Comparison of ENCODE assay signal across 8 cellular contexts in the genomic region with DNA sequence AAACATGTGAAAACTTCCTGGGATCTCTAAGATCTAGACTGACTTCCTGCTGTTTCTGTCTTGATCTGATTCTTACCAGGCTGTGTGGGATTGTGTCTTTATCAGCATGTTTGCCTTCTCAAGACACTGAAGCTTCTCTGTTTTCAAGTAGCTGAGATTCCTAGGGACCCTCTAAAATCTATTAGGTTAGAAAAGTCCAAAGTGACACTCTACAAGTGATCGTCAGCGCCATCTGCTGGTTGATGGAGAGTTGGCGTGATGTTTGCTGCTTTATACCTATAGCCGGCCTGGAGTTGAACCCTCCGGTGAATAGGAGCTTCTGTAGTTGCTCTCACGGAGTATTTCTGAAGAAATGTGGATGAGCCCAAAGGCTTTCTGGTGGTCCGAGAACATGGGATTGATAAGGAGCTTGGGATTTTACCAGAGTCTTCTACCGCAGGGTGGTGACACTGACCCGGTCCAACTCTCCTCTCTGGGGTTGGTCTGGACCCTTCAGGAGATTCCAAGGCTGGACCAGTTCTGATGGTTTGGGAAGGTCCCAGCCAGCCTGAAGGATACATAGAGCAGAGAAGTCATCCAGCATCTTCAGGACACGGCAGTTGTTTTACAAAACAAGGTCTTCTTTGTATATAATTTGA.
A peak's percentile ranks its signal among the peaks of the same experiment; 100 is the strongest.
DNase-seq lines count a peak whose midpoint lies in the region; ATAC-seq and TF ChIP-seq lines count a peak whose summit lies in the region.

No MANE protein-coding gene starts in this region.

- H3K4me1 Mint-ChIP-seq in Calu3 (ENCODE audit: low read depth, unreplicated experiment) = peaks cover 16% of the 10 kb centered on the region

- BruUV-seq in Calu3 (replicated peaks; lab: Mats Ljungman, UMichigan) = no TSS peak

- no peaks in the 10 kb centered on the region for H3K27me3 Mint-ChIP-seq in Calu3 (ENCODE audit: unreplicated experiment)

- no peaks in the 10 kb centered on the region for H3K9me3 Mint-ChIP-seq in Calu3 (ENCODE audit: low read depth, unreplicated experiment)

- ATAC-seq in HG02798 (IDR thresholded peaks at IDR 0.05; ENCODE audit: poor library complexity, unreplicated experiment) (peak; percentile 60), lung (ENCODE audit: insufficient read depth, low FRiP score) (no peak), HG03571 (IDR thresholded peaks at IDR 0.05; ENCODE audit: unreplicated experiment) (no peak)

- H3K4me1 ChIP-seq in lung (ENCODE audit: control insufficient read depth in 2 of 2, insufficient read depth in 2 of 2, low read length in 2 of 2) = no peaks in the 10 kb centered on the region

- 37 to 39% methylated on average over 10 of the region's 10 CpGs for WGBS in lung, 2 donors

- peaks cover 32% of the 10 kb centered on the region for H3K36me3 Mint-ChIP-seq in Calu3 (ENCODE audit: insufficient read depth, unreplicated experiment)

- no peak overlapping the region for H3K4me3 ChIP-seq in lung

- peaks cover 0 to 3% of the 10 kb centered on the region in 2 donors for H3K9me3 ChIP-seq in lung (ENCODE audit: control insufficient read depth in 2 of 2, insufficient read depth in 1 of 2, low read length in 1 of 2)

- no peak overlapping the region for H3K27ac Mint-ChIP-seq in Calu3 (ENCODE audit: unreplicated experiment)

- H3K27ac ChIP-seq in lung (ENCODE audit: low read depth in 1 of 2, low read length in 1 of 2) = no peak overlapping the region

- H3K4me3 Mint-ChIP-seq in Calu3 (ENCODE audit: low read depth, unreplicated experiment) = no peak overlapping the region

- CTCF ChIA-PET in Calu3 (lab: Charles Lee) = interaction anchor here (0.7 to 1.2 kb wide), 3 partner anchors 14 to 90 kb away, joined by 3 to 4 read pairs (median 3); no protein-coding TSS in a partner anchor

- intact Hi-C loops in Calu3 (cut with micrococcal nuclease; ENCODE audit: unreplicated experiment) = loop anchor here (5.0 kb wide), 2 partner anchors 91 to 296 kb away; no protein-coding TSS in a partner anchor

- no peaks in the 10 kb centered on the region for H3K27me3 ChIP-seq in lung (ENCODE audit: control insufficient read depth, insufficient read depth)

- TF ChIP-seq CTCF in Calu3 (IDR thresholded peaks at IDR 0.05; ENCODE audit: unreplicated experiment) = peak; percentile 87
- TF ChIP-seq CTCF in lung (IDR thresholded peaks at IDR 0.05; ENCODE audit: control extremely low read depth, extremely low read depth) = peak; percentile 41

- no peaks in the 10 kb centered on the region for H3K36me3 ChIP-seq in lung (ENCODE audit: control insufficient read depth in 2 of 2, insufficient read depth in 2 of 2, low read length in 2 of 2)

- DNase-seq in Calu3 = peak; percentile 71
- peak; percentile 38 for DNase-seq in NCI-H345 treated with DMSO at 0.1 percent for 48 hours (lab: John Stamatoyannopoulos, UW; ENCODE audit: unreplicated experiment)
- peak; percentile 62 to 72 for DNase-seq in activated CD4-positive, alpha-beta T cell treated with anti-CD3 and anti-CD28 coated beads, Interleukin-2, amount 50 U/mL, for 24 hours (ENCODE audit: low read depth in 1 of 2, low spot score in 1 of 2)
- DNase-seq in dermis microvascular lymphatic vessel endothelial cell (ENCODE audit: low read depth in 2 of 2) = peak; percentile 47 to 71
- peak; percentile 65 for DNase-seq in lung (ENCODE audit: low spot score)
- peak; percentile 57 for DNase-seq in stimulated activated CD8-positive, alpha-beta memory T cell treated with anti-CD3 and anti-CD28 coated beads, Interleukin-15, amount 100 ng/mL, for 24 hours (ENCODE audit: low read depth)
